Comparison of ENCODE assay signal across 10 cellular contexts in genomic region chr1:34792868-34793727, GRCh38. TPM values are rescaled to one million over a fixed set of nuclear protein-coding genes. Genes with fewer than 3 reads are reported as not detected.
A peak's percentile ranks its signal among the peaks of the same experiment; 100 is the strongest.
DNase-seq lines count a peak whose midpoint lies in the region; ATAC-seq and TF ChIP-seq lines count a peak whose summit lies in the region.
"Had no signal": no experiment of that assay in that cellular context is flagged by ENCODE, and none has a peak within 500 bp of the region (broad histone marks: within the 10 kb centered on the region; RNA-seq: fewer than 3 reads in every experiment).

GJA4 (plus strand) TSS chr1:34792999; CDS start chr1:34794214, 1,215 bp downstream.

- no peaks in the 10 kb centered on the region for H3K9me3 ChIP-seq in Peyer's patch
- H3K9me3 ChIP-seq in right lobe of liver = no peaks in the 10 kb centered on the region

- TF ChIP-seq POLR2A in Peyer's patch (IDR thresholded peaks at IDR 0.05) (no peak), right lobe of liver (IDR thresholded peaks at IDR 0.05) (no peak)

- H3K36me3 ChIP-seq in Peyer's patch = no peaks in the 10 kb centered on the region
- H3K36me3 ChIP-seq in right lobe of liver = peaks cover 0 to 4% (median 0%) of the 10 kb centered on the region in 4 donors

- DNase-seq in Peyer's patch (no peak), dermis blood vessel endothelial cell (no peak), right lobe of liver (peak in 1 of 3 donors; percentile 50), NCI-H2227 treated with DMSO at 0.1 percent for 48 hours (lab: John Stamatoyannopoulos, UW) (no peak), cortex of kidney (lab: John Stamatoyannopoulos, UW) (no peak), HPDE6-E6E7 (ENCODE audit: extremely low spot score) (no peak)
- peak in 1 of 2 donors; percentile 43 for DNase-seq in stimulated activated effector memory CD8-positive, alpha-beta T cell treated with anti-CD3 and anti-CD28 coated beads, Interleukin-12 subunit alpha, Interleukin-12 subunit beta, amount 100 ng/mL, for 72 hours (ENCODE audit: low spot score in 2 of 2)
- DNase-seq: EL, NCI-H446 had no signal

- H3K4me1 ChIP-seq in Peyer's patch (peaks cover 0 to 5% (median 0%) of the 10 kb centered on the region in 4 donors), right lobe of liver (no peaks in the 10 kb centered on the region)

- 8% methylated on average over 10 of the region's 45 CpGs for WGBS in right lobe of liver (ENCODE audit: insufficient coverage, low coverage, low lambda C conversion rate, missing lambda C conversion rate)

- intact Hi-C loops in right lobe of liver (cut with DNase I) = loop anchor here in 1 of 2 donors (5.0 kb wide), 1 partner anchor 44 kb away; no protein-coding TSS in a partner anchor

- no peaks in the 10 kb centered on the region for H3K36me3 Mint-ChIP-seq in stimulated activated effector memory CD8-positive, alpha-beta T cell treated with anti-CD3 and anti-CD28 coated beads, Interleukin-12 subunit alpha, Interleukin-12 subunit beta, amount 100 ng/mL, for 72 hours

- H3K27me3 ChIP-seq in Peyer's patch (no peaks in the 10 kb centered on the region), right lobe of liver (no peaks in the 10 kb centered on the region)

- ATAC-seq in right lobe of liver (peak; percentile 18 to 43 (median 26)), HG02973 (IDR thresholded peaks at IDR 0.05; ENCODE audit: unreplicated experiment) (no peak)
- no peak for ATAC-seq in stimulated activated effector memory CD8-positive, alpha-beta T cell treated with anti-CD3 and anti-CD28 coated beads, Interleukin-12 subunit alpha, Interleukin-12 subunit beta, amount 100 ng/mL, for 72 hours

- H3K4me3 Mint-ChIP-seq in stimulated activated effector memory CD8-positive, alpha-beta T cell treated with anti-CD3 and anti-CD28 coated beads, Interleukin-12 subunit alpha, Interleukin-12 subunit beta, amount 100 ng/mL, for 72 hours = peak within 1 kb of the TSS; percentile 17

- TF ChIP-seq CTCF in Peyer's patch (IDR thresholded peaks at IDR 0.05) (no peak), right lobe of liver (IDR thresholded peaks at IDR 0.05) (no peak)

- H3K4me1 Mint-ChIP-seq in stimulated activated effector memory CD8-positive, alpha-beta T cell treated with anti-CD3 and anti-CD28 coated beads, Interleukin-12 subunit alpha, Interleukin-12 subunit beta, amount 100 ng/mL, for 72 hours = peaks cover 14% of the 10 kb centered on the region

- no peaks in the 10 kb centered on the region for H3K9me3 Mint-ChIP-seq in stimulated activated effector memory CD8-positive, alpha-beta T cell treated with anti-CD3 and anti-CD28 coated beads, Interleukin-12 subunit alpha, Interleukin-12 subunit beta, amount 100 ng/mL, for 72 hours

- H3K27ac ChIP-seq in Peyer's patch (peak within 1 kb of the TSS in 2 of 4 donors; percentile 39 to 49), right lobe of liver (peak within 1 kb of the TSS; percentile 56 to 72 (median 64))

- H3K27ac Mint-ChIP-seq in stimulated activated effector memory CD8-positive, alpha-beta T cell treated with anti-CD3 and anti-CD28 coated beads, Interleukin-12 subunit alpha, Interleukin-12 subunit beta, amount 100 ng/mL, for 72 hours = peak within 1 kb of the TSS; percentile 37

- H3K4me3 ChIP-seq in Peyer's patch (peak within 1 kb of the TSS in 3 of 4 donors; percentile 22 to 42 (median 36)), right lobe of liver (peak within 1 kb of the TSS; percentile 33 to 42 (median 39))

RNA-seq across cellular contexts. Expression of gene GJA4, which starts in this region (rescaled TPM):
- total RNA-seq in Peyer's patch (1 to 10 TPM; 2.5 to 6.1 (median 4.3) TPM), dermis blood vessel endothelial cell (54.3 and 61.8 TPM in 2 replicates), right lobe of liver (10 to 100 TPM in 2 of 6 experiments, 1 to 10 TPM in 4; 4.3 to 21.8 (median 7.6) TPM)

Comparison
In these comparisons a context has a peak if more than half of its experiments do, and no peak if none do; other contexts are left out.
1. ATAC-seq: peak in right lobe of liver (4 of 4); none in stimulated activated effector memory CD8-positive, alpha-beta T cell treated with anti-CD3 and anti-CD28 coated beads, Interleukin-12 subunit alpha, Interleukin-12 subunit beta, amount 100 ng/mL, for 72 hours (single experiment) and HG02973 (single experiment).